In genomic region chr7:975702-976473, GRCh38 we compare ENCODE assay signal across 1 cellular context.
TF ChIP-seq lines count a peak whose summit lies in the region.

No MANE protein-coding gene starts in this region.

TF ChIP-seq in HepG2, 621 proteins besides CTCF, POLR2A, EP300 and RAD21 (continues in another document):
- TF ChIP-seq RARG (CRISPR knock-in tag; IDR thresholded peaks at IDR 0.05; ENCODE audit: low read depth) (no peak), POLR2AphosphoS5 (IDR thresholded peaks at IDR 0.05; ENCODE audit: low read depth, low read length) (peak; percentile 86), KDM5B (CRISPR knock-in tag; IDR thresholded peaks at IDR 0.05; ENCODE audit: borderline replicate concordance) (0 out of 2 replicates have a peak, but pooled peaks have one; percentile 3), ZFX (CRISPR knock-in tag; IDR thresholded peaks at IDR 0.05; ENCODE audit: low read depth) (peak; percentile 19; the same call in 1 of the 2 replicates), ZNF318 (CRISPR knock-in tag; IDR thresholded peaks at IDR 0.05) (no peak), HIVEP1 (CRISPR knock-in tag; IDR thresholded peaks at IDR 0.05) (peak; percentile 12; the same call in 1 of the 2 replicates), SPEN (CRISPR knock-in tag; IDR thresholded peaks at IDR 0.05; ENCODE audit: low read depth) (0 out of 2 replicates have a peak, but pooled peaks have one; percentile 44), ZNF451 (CRISPR knock-in tag; IDR thresholded peaks at IDR 0.05) (0 out of 2 replicates have a peak, but pooled peaks have one; percentile 41), DPF2 (CRISPR knock-in tag; IDR thresholded peaks at IDR 0.05; ENCODE audit: borderline replicate concordance, low read depth) (no peak), ZNF768 (CRISPR knock-in tag; IDR thresholded peaks at IDR 0.05) (peak; percentile 69), ZBTB38 (CRISPR knock-in tag; IDR thresholded peaks at IDR 0.05) (0 out of 2 replicates have a peak, but pooled peaks have one; percentile 30), ZNF430 (CRISPR knock-in tag; IDR thresholded peaks at IDR 0.05) (peak; percentile 69; the same call in 1 of the 2 replicates), SAFB2 (CRISPR knock-in tag; IDR thresholded peaks at IDR 0.05; ENCODE audit: borderline replicate concordance, low read depth) (0 out of 2 replicates have a peak, but pooled peaks have one; percentile 18), ZNF687 (CRISPR knock-in tag; IDR thresholded peaks at IDR 0.05) (peak; percentile 54), KDM5A (IDR thresholded peaks at IDR 0.05; ENCODE audit: borderline replicate concordance, low read length) (0 out of 2 replicates have a peak, but pooled peaks have one; percentile 3), ZNF143 (CRISPR knock-in tag; IDR thresholded peaks at IDR 0.05) (no peak), SALL2 (CRISPR knock-in tag; IDR thresholded peaks at IDR 0.05) (peak; percentile 14; the same call in 1 of the 2 replicates), RBFOX2 (IDR thresholded peaks at IDR 0.05; ENCODE audit: low read depth, low read length) (peak; percentile 32), PCBP1 (IDR thresholded peaks at IDR 0.05; ENCODE audit: borderline replicate concordance, low read depth, low read length) (0 out of 2 replicates have a peak, but pooled peaks have one; percentile 20), ZMYM3 (CRISPR knock-in tag; IDR thresholded peaks at IDR 0.05) (peak; percentile 32; the same call in 1 of the 2 replicates), NFRKB (IDR thresholded peaks at IDR 0.05) (no peak), ZNF850 (CRISPR knock-in tag; conservative IDR thresholded peaks at IDR 0.05) (0 out of 2 replicates have a peak, but pooled peaks have one; percentile 41), HNRNPLL (IDR thresholded peaks at IDR 0.05; ENCODE audit: low read depth, low read length, poor library complexity, severe bottlenecking) (peak; percentile 3), HNF4A (CRISPR knock-in tag; IDR thresholded peaks at IDR 0.05) (peak; percentile 49), ZNF772 (CRISPR knock-in tag; IDR thresholded peaks at IDR 0.05) (peak; percentile 10; the same call in 1 of the 2 replicates), IRX3 (CRISPR knock-in tag; IDR thresholded peaks at IDR 0.05; ENCODE audit: borderline replicate concordance, low read depth) (0 out of 2 replicates have a peak, but pooled peaks have one; percentile 17), MED8 (CRISPR knock-in tag; IDR thresholded peaks at IDR 0.05; ENCODE audit: insufficient replicate concordance) (peak; percentile 22), ZFP91 (CRISPR knock-in tag; IDR thresholded peaks at IDR 0.05; ENCODE audit: borderline replicate concordance) (0 out of 2 replicates have a peak, but pooled peaks have one; percentile 6)
- TF ChIP-seq, protein P1, sequence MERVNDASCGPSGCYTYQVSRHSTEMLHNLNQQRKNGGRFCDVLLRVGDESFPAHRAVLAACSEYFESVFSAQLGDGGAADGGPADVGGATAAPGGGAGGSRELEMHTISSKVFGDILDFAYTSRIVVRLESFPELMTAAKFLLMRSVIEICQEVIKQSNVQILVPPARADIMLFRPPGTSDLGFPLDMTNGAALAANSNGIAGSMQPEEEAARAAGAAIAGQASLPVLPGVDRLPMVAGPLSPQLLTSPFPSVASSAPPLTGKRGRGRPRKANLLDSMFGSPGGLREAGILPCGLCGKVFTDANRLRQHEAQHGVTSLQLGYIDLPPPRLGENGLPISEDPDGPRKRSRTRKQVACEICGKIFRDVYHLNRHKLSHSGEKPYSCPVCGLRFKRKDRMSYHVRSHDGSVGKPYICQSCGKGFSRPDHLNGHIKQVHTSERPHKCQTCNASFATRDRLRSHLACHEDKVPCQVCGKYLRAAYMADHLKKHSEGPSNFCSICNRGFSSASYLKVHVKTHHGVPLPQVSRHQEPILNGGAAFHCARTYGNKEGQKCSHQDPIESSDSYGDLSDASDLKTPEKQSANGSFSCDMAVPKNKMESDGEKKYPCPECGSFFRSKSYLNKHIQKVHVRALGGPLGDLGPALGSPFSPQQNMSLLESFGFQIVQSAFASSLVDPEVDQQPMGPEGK (CRISPR knock-in tag; IDR thresholded peaks at IDR 0.05), result peak; percentile 64
- TF ChIP-seq, protein P2, sequence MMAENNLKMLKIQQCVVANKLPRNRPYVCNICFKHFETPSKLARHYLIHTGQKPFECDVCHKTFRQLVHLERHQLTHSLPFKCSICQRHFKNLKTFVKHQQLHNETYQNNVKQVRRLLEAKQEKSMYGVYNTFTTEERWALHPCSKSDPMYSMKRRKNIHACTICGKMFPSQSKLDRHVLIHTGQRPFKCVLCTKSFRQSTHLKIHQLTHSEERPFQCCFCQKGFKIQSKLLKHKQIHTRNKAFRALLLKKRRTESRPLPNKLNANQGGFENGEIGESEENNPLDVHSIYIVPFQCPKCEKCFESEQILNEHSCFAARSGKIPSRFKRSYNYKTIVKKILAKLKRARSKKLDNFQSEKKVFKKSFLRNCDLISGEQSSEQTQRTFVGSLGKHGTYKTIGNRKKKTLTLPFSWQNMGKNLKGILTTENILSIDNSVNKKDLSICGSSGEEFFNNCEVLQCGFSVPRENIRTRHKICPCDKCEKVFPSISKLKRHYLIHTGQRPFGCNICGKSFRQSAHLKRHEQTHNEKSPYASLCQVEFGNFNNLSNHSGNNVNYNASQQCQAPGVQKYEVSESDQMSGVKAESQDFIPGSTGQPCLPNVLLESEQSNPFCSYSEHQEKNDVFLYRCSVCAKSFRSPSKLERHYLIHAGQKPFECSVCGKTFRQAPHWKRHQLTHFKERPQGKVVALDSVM (CRISPR knock-in tag; IDR thresholded peaks at IDR 0.05), result peak; percentile 95
- TF ChIP-seq, protein P3, sequence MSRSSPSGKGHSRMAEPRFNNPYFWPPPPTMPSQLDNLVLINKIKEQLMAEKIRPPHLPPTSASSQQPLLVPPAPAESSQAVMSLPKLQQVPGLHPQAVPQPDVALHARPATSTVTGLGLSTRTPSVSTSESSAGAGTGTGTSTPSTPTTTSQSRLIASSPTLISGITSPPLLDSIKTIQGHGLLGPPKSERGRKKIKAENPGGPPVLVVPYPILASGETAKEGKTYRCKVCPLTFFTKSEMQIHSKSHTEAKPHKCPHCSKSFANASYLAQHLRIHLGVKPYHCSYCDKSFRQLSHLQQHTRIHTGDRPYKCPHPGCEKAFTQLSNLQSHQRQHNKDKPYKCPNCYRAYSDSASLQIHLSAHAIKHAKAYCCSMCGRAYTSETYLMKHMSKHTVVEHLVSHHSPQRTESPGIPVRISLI (CRISPR knock-in tag; IDR thresholded peaks at IDR 0.05; ENCODE audit: borderline replicate concordance), result no peak
- TF ChIP-seq, protein P4, sequence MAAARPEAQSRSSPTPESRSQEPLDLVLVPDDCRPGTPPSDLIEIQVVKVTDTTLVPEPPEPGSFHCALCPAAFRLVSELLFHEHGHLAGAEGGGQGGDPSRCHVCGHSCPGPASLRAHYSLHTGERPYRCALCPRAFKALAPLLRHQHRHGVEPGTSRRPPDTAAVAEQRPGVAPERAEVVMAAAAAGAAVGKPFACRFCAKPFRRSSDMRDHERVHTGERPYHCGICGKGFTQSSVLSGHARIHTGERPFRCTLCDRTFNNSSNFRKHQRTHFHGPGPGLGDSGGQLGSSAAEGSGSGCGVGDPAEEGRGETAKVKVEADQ (CRISPR knock-in tag; IDR thresholded peaks at IDR 0.05; ENCODE audit: borderline replicate concordance), result no peak
- TF ChIP-seq, protein P5, sequence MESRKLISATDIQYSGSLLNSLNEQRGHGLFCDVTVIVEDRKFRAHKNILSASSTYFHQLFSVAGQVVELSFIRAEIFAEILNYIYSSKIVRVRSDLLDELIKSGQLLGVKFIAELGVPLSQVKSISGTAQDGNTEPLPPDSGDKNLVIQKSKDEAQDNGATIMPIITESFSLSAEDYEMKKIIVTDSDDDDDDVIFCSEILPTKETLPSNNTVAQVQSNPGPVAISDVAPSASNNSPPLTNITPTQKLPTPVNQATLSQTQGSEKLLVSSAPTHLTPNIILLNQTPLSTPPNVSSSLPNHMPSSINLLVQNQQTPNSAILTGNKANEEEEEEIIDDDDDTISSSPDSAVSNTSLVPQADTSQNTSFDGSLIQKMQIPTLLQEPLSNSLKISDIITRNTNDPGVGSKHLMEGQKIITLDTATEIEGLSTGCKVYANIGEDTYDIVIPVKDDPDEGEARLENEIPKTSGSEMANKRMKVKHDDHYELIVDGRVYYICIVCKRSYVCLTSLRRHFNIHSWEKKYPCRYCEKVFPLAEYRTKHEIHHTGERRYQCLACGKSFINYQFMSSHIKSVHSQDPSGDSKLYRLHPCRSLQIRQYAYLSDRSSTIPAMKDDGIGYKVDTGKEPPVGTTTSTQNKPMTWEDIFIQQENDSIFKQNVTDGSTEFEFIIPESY (CRISPR knock-in tag; IDR thresholded peaks at IDR 0.05), result no peak
